In the genomic region with DNA sequence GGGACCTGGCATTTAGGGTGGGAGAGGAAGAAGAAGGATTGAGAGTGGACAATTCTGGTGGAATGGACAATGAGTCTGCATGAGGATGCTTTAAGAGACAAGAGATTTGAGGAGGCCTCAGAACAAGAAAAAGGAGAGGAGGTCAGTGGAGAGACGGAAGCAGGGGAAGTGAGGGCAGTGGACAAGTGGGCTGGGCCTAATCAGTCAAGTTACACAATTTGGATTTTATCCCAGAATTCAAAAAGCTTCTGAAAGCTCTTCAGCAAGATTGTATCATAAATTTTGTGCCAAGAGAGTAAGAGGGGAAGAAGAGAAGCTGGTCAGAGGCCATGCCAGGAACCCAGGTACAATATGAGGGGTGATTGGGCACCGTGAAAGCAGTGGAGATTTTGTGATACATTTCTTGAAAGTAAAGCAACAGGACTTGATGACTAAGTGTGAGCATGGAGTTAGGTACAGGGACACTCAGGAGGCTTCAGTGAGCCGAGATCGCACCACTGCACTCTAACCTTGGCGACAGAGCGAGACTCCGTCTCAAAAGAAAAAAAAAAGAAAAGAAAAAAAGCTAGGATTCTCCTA, we compare ENCODE assay signal across 34 cellular contexts. TPM values are rescaled to one million over a fixed set of nuclear protein-coding genes. Genes with fewer than 3 reads are reported as not detected.
DNase-seq lines count a peak whose midpoint lies in the region; ATAC-seq and TF ChIP-seq lines count a peak whose summit lies in the region.
"Had no signal": no experiment of that assay in that cellular context is flagged by ENCODE, and none has a peak within 500 bp of the region (broad histone marks: within the 10 kb centered on the region; RNA-seq: fewer than 3 reads in every experiment).

No MANE protein-coding gene starts in this region.

- H3K27me3 ChIP-seq in mesenchymal stem cell (ENCODE audit: control insufficient read depth in 1 of 2, insufficient read depth in 1 of 2, low read length in 2 of 2) (no peaks in the 10 kb centered on the region), hepatocyte (no peaks in the 10 kb centered on the region)
- H3K27me3 ChIP-seq: BLaER1, body of pancreas, foreskin keratinocyte, Peyer's patch, spleen, testis, vagina had no signal

- H3K4me3 ChIP-seq in cardiac fibroblast (replicated peaks in 1 of 2; ENCODE audit: low read depth in 2 of 2, low read length in 2 of 2), result no peak overlapping the region
- H3K4me3 ChIP-seq in mesenchymal stem cell (ENCODE audit: insufficient read depth in 1 of 2, low read depth in 1 of 2, low read length in 2 of 2), result no peak overlapping the region
- H3K4me3 ChIP-seq in hepatocyte, result no peak overlapping the region
- H3K4me3 ChIP-seq: BLaER1, body of pancreas, GM12878, Peyer's patch, spleen, testis, vagina had no signal

- no peak overlapping the region for H2BK15ac ChIP-seq in mesenchymal stem cell (ENCODE audit: low read depth, poor library complexity, severe bottlenecking)

- WGBS in mesenchymal stem cell, result 87% methylated on average over 6 of the region's 7 CpGs
- 94% methylated on average over 7 of the region's 7 CpGs for WGBS in hepatocyte (ENCODE audit: low lambda C conversion rate, missing lambda C conversion rate)

- H3K4me1 ChIP-seq in mesenchymal stem cell (ENCODE audit: control insufficient read depth, insufficient read depth, low read depth, low read length) (no peaks in the 10 kb centered on the region), hepatocyte (ENCODE audit: insufficient read depth) (no peaks in the 10 kb centered on the region)
- H3K4me1 ChIP-seq: BLaER1, body of pancreas, foreskin keratinocyte, Peyer's patch, spleen, testis, vagina had no signal

- H3K36me3 ChIP-seq in mesenchymal stem cell (ENCODE audit: control insufficient read depth in 1 of 2, insufficient read depth in 2 of 2, low read depth in 1 of 2, low read length in 2 of 2), result no peaks in the 10 kb centered on the region
- no peaks in the 10 kb centered on the region for H3K36me3 ChIP-seq in hepatocyte (replicated peaks; ENCODE audit: insufficient read depth, low read depth)
- H3K36me3 ChIP-seq: BLaER1, Peyer's patch, spleen, vagina had no signal

- ATAC-seq in left cardiac atrium (peak; percentile 70 to 83), left ventricle myocardium superior (no peak), sciatic nerve (no peak), HG02852 (IDR thresholded peaks at IDR 0.05; ENCODE audit: unreplicated experiment) (no peak)
- ATAC-seq: activated naive CD8-positive, alpha-beta T cell treated with anti-CD3 and anti-CD28 coated beads, Interleukin-2, amount 50 U/mL, for 24 hours; body of pancreas; esophagus mucosa; foreskin keratinocyte; GM12878 had no signal

- H3K27ac ChIP-seq in mesenchymal stem cell (ENCODE audit: low read length, poor library complexity, severe bottlenecking), result no peak overlapping the region
- no peak overlapping the region for H3K27ac ChIP-seq in hepatocyte
- H3K27ac ChIP-seq: BLaER1, body of pancreas, foreskin keratinocyte, Peyer's patch, testis, vagina had no signal

- intact Hi-C loops in left cardiac atrium (cut with DNase I), result no loop called here
- intact Hi-C loops in left ventricle myocardium superior (cut with micrococcal nuclease), result no loop called here
- intact Hi-C loops in sciatic nerve (cut with DNase I), result no loop called here

- no peak overlapping the region for H2AK5ac ChIP-seq in mesenchymal stem cell (ENCODE audit: low read length, severe bottlenecking)

- H3K9me3 ChIP-seq in mesenchymal stem cell (ENCODE audit: control insufficient read depth, low read length) (no peaks in the 10 kb centered on the region), hepatocyte (ENCODE audit: low read depth) (no peaks in the 10 kb centered on the region)
- H3K9me3 ChIP-seq: BLaER1, body of pancreas, Peyer's patch, spleen, testis, vagina had no signal

- H2BK12ac ChIP-seq in mesenchymal stem cell (ENCODE audit: low read length in 2 of 2), result no peak overlapping the region

- no peak overlapping the region for H4K91ac ChIP-seq in mesenchymal stem cell (ENCODE audit: low read length)

- peak overlapping the region; percentile 23 for H4K8ac ChIP-seq in mesenchymal stem cell (ENCODE audit: low read length)

- no peak overlapping the region for H2AFZ ChIP-seq in mesenchymal stem cell (ENCODE audit: low read depth, low read length)
- H2AFZ ChIP-seq in hepatocyte, result no peak overlapping the region

- no peaks in the 10 kb centered on the region for H4K20me1 ChIP-seq in hepatocyte (ENCODE audit: insufficient read depth, poor library complexity, severe bottlenecking)
- H4K20me1 ChIP-seq: BLaER1 had no signal

- H2BK120ac ChIP-seq in mesenchymal stem cell (ENCODE audit: low read depth, low read length), result no peak overlapping the region

- DNase-seq in left cardiac atrium (no peak), left ventricle myocardium superior (no peak), cardiac fibroblast (ENCODE audit: low read depth in 2 of 2) (peak; percentile 19 to 77), mesenchymal stem cell (no peak), hepatocyte (ENCODE audit: low spot score) (no peak), NCI-H1417 treated with DMSO at 0.1 percent for 48 hours (lab: John Stamatoyannopoulos, UW) (no peak), sciatic nerve (ENCODE audit: low spot score) (no peak)
- DNase-seq: activated CD4-positive, alpha-beta T cell treated with anti-CD3 and anti-CD28 coated beads, Interleukin-2, amount 50 U/mL, for 48 hours; activated CD4-positive, CD25-positive, alpha-beta regulatory T cell; activated naive CD8-positive, alpha-beta T cell treated with anti-CD3 and anti-CD28 coated beads, Interleukin-2, amount 50 U/mL, for 24 hours; activated T-cell treated with anti-CD3 and anti-CD28 coated beads, Interleukin-2, amount 50 U/mL, for 48 hours; body of pancreas; cerebellar nuclear complex; DMS153; foreskin keratinocyte; GOT3; head of caudate nucleus; KG1; mesendoderm; NCI-H1436; NCI-H446; NCI-H748 treated with DMSO at 0.1 percent for 48 hours; Peyer's patch; right cardiac atrium; SIG-M5; spleen; stimulated activated CD4-positive, alpha-beta T cell treated with anti-CD3 and anti-CD28 coated beads, Interleukin-2, amount 100 ng/mL, for 24 hours; T-helper 1 cell; testis had no signal

- H3K79me1 ChIP-seq in mesenchymal stem cell (replicated peaks; ENCODE audit: low read length, poor library complexity, severe bottlenecking), result no peaks in the 10 kb centered on the region

- H3K9ac ChIP-seq in mesenchymal stem cell (ENCODE audit: low read length), result no peak overlapping the region
- H3K9ac ChIP-seq: BLaER1 had no signal

- H2BK5ac ChIP-seq in mesenchymal stem cell (ENCODE audit: low read depth, low read length, poor library complexity, severe bottlenecking), result no peak overlapping the region

- no peaks in the 10 kb centered on the region for H3K9me2 ChIP-seq in hepatocyte (replicated peaks; ENCODE audit: insufficient read depth)

- H3K79me2 ChIP-seq in hepatocyte, result no peaks in the 10 kb centered on the region

- no peak overlapping the region for H3K18ac ChIP-seq in mesenchymal stem cell (ENCODE audit: low read depth in 1 of 2, low read length in 2 of 2)

- H3K4ac ChIP-seq in mesenchymal stem cell (ENCODE audit: low read depth in 1 of 2, low read length in 2 of 2), result no peak overlapping the region

- TF ChIP-seq CTCF in cardiac fibroblast (IDR thresholded peaks at IDR 0.05; ENCODE audit: low read depth, low read length) (no peak), hepatocyte (IDR thresholded peaks at IDR 0.05; ENCODE audit: poor library complexity) (no peak)

- H3K4me2 ChIP-seq in mesenchymal stem cell (ENCODE audit: low read length, poor library complexity, severe bottlenecking) (no peak overlapping the region), hepatocyte (no peak overlapping the region)
- H3K4me2 ChIP-seq: BLaER1 had no signal

- H3K23ac ChIP-seq in mesenchymal stem cell (ENCODE audit: low read length in 2 of 2), result no peak overlapping the region

- H3K14ac ChIP-seq in mesenchymal stem cell (ENCODE audit: low read length in 2 of 2), result no peak overlapping the region

RNA-seq across cellular contexts. Expression of gene TSPAN13, which starts 19.3 kb away (rescaled TPM):
- total RNA-seq in left cardiac atrium (10 to 100 TPM; 19.6 to 20.1 TPM), left ventricle myocardium superior (18.1 TPM), hepatocyte (173 and 196 TPM in 2 replicates), sciatic nerve (30.7 TPM)
- polyA plus RNA-seq in mesenchymal stem cell (2013, experiment 1 of 2), result 13.0 TPM
- 13.7 TPM for polyA plus RNA-seq in mesenchymal stem cell (2013, experiment 2 of 2)
- 157 and 164 TPM in 2 replicates for polyA plus RNA-seq in hepatocyte

Comparison
In these comparisons a context has a peak if more than half of its experiments do, and no peak if none do; other contexts are left out.
1. ATAC-seq: peak in left cardiac atrium (2 of 2); none in left ventricle myocardium superior (single experiment), sciatic nerve (single experiment) and HG02852 (single experiment).
2. DNase-seq: peak in cardiac fibroblast (2 of 2); none in left cardiac atrium (single experiment), left ventricle myocardium superior (single experiment), mesenchymal stem cell (single experiment), hepatocyte (single experiment), NCI-H1417 treated with DMSO at 0.1 percent for 48 hours (single experiment) and sciatic nerve (single experiment).